Comparison of ENCODE assay signal across 8 cellular contexts in genomic region chr9:95005276-95006141, GRCh38.
DNase-seq lines count a peak whose midpoint lies in the region; ATAC-seq, FAIRE-seq and TF ChIP-seq lines count a peak whose summit lies in the region.

No MANE protein-coding gene starts in this region.

- H3K4me2 ChIP-seq in BLaER1 (peak overlapping the region; percentile 91), skeletal muscle satellite cell (ENCODE audit: low read length) (peak overlapping the region; percentile 89)

- peak overlapping the region; percentile 76 for H3K4me3 ChIP-seq in BLaER1
- peak overlapping the region; percentile 82 to 88 for H3K4me3 ChIP-seq in right atrium auricular region
- peak overlapping the region; percentile 88 for H3K4me3 ChIP-seq in skeletal muscle satellite cell (ENCODE audit: low read length)

- peaks cover 44% of the 10 kb centered on the region for H4K20me1 ChIP-seq in BLaER1

- H3K4me1 ChIP-seq in BLaER1 (peaks cover 19% of the 10 kb centered on the region), right atrium auricular region (peaks cover 0 to 39% of the 10 kb centered on the region in 2 donors), skeletal muscle satellite cell (ENCODE audit: control insufficient read depth, insufficient read depth, low read length) (peaks cover 55% of the 10 kb centered on the region)

- H3K9ac ChIP-seq in BLaER1 (peak overlapping the region; percentile 69; the same call in 1 of the 2 replicates), skeletal muscle satellite cell (ENCODE audit: low read depth, low read length) (peak overlapping the region; percentile 99)

- peaks cover 71% of the 10 kb centered on the region for H3K27me3 ChIP-seq in BLaER1
- H3K27me3 ChIP-seq in right atrium auricular region: no peaks in the 10 kb centered on the region
- H3K27me3 ChIP-seq in skeletal muscle satellite cell (ENCODE audit: control insufficient read depth, insufficient read depth, low read length): no peaks in the 10 kb centered on the region

- FAIRE-seq in GM19239 (lab: Jason Lieb, UNC): no peak

- peak; percentile 50 for ATAC-seq in GM21825 (IDR thresholded peaks at IDR 0.05; ENCODE audit: unreplicated experiment)

- H3K27ac ChIP-seq in BLaER1 (peak overlapping the region; percentile 66), VCaP (peak overlapping the region; percentile 96), right atrium auricular region (peak overlapping the region; percentile 99 to 100)

- H3K36me3 ChIP-seq in BLaER1 (0 out of 2 replicates have a peak, but pooled peaks cover 7% of the 10 kb centered on the region), right atrium auricular region (peaks cover 42% of the 10 kb centered on the region), skeletal muscle satellite cell (ENCODE audit: insufficient read depth, low read length) (peaks cover 35% of the 10 kb centered on the region)

- H3K9me3 ChIP-seq in BLaER1: no peaks in the 10 kb centered on the region
- no peaks in the 10 kb centered on the region for H3K9me3 ChIP-seq in right atrium auricular region
- no peaks in the 10 kb centered on the region for H3K9me3 ChIP-seq in skeletal muscle satellite cell (replicated peaks; ENCODE audit: low read length)

- DNase-seq in right atrium auricular region (ENCODE audit: low spot score) (no peak), GM19239 (ENCODE audit: insufficient read length, low spot score) (no peak), COLO829 (ENCODE audit: low spot score) (no peak), OCI-M1 (lab: John Stamatoyannopoulos, UW) (no peak)

- no peak for TF ChIP-seq CTCF in VCaP (conservative IDR thresholded peaks at IDR 0.05)
- no peak for TF ChIP-seq CTCF in right atrium auricular region (IDR thresholded peaks at IDR 0.05)
